In genomic region chr15:52710710-52711107, GRCh38 we compare ENCODE assay signal across 8 cellular contexts.
"Had no signal": no experiment of that assay in that cellular context is flagged by ENCODE, and none has a peak within 500 bp of the region (broad histone marks: within the 10 kb centered on the region; RNA-seq: fewer than 3 reads in every experiment).

No MANE protein-coding gene starts in this region.

- H3K9me3 Mint-ChIP-seq: naive thymus-derived CD8-positive, alpha-beta T cell; T-helper 1 cell treated with Interleukin-12 subunit alpha and Interleukin-12 subunit beta and Interleukin-4 antibody, amounts not matched to agents 30 μg/mL and 1 μg/mL, for 36 hours had no signal

- H3K36me3 Mint-ChIP-seq: naive thymus-derived CD8-positive, alpha-beta T cell had no signal

- H3K27me3 Mint-ChIP-seq: activated naive CD8-positive, alpha-beta T cell had no signal

- H3K27ac Mint-ChIP-seq: activated naive CD8-positive, alpha-beta T cell; T-helper 1 cell treated with Interleukin-12 subunit alpha and Interleukin-12 subunit beta and Interleukin-4 antibody, amounts not matched to agents 30 μg/mL and 1 μg/mL, for 36 hours had no signal

- H3K4me3 Mint-ChIP-seq: activated naive CD8-positive, alpha-beta T cell; naive thymus-derived CD8-positive, alpha-beta T cell; T-helper 1 cell treated with Interleukin-12 subunit alpha and Interleukin-12 subunit beta and Interleukin-4 antibody, amounts not matched to agents 30 μg/mL and 1 μg/mL, for 36 hours had no signal

- DNase-seq: activated CD4-positive, CD25-positive, alpha-beta regulatory T cell treated with anti-CD3 and anti-CD28 coated beads, Interleukin-2, amount 50 U/mL, for 72 hours; activated effector memory CD4-positive, alpha-beta T cell treated with Interleukin-2 at 50 U/mL for 16 hours; aorta; left colon; naive thymus-derived CD8-positive, alpha-beta T cell; trophoblast cell had no signal

- ATAC-seq: naive thymus-derived CD8-positive, alpha-beta T cell had no signal
